Comparison of ENCODE assay signal across 1 cellular context in the genomic region with DNA sequence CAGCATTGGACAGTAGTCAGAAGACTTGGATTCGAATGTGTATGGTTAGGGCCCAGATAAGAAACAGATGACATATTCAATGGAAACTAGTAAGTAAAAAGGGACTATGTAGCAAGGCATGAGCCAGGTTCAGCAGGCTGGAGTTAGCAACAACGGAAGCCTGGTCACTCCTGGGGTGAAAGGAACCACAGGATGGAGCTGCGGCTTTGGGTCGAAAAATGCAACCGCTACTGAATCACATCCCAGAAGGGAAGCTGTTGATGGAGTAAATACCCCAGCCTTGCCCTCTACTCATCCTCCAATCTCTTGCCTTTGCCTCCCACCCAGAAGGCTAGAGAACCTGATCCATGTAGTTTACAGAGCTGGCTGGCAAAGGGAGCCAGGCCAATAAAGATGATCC.
TF ChIP-seq lines count a peak whose summit lies in the region.

No MANE protein-coding gene starts in this region.

TF ChIP-seq in GM23338, 12 proteins besides CTCF, POLR2A, EP300 and RAD21 (continued from another document):
- TF ChIP-seq ZNF462 (CRISPR knock-in tag; IDR thresholded peaks at IDR 0.05) (no peak), ZNF114 (CRISPR knock-in tag; IDR thresholded peaks at IDR 0.05) (no peak), STAT1 (IDR thresholded peaks at IDR 0.05; ENCODE audit: unreplicated experiment) (no peak), EZH2phosphoT487 (IDR thresholded peaks at IDR 0.05; ENCODE audit: unreplicated experiment) (no peak), POLR2AphosphoS5 (IDR thresholded peaks at IDR 0.05; ENCODE audit: low read depth) (no peak), CREB1 (CRISPR knock-in tag; IDR thresholded peaks at IDR 0.05; ENCODE audit: low read depth) (no peak)
- TF ChIP-seq, protein P1, sequence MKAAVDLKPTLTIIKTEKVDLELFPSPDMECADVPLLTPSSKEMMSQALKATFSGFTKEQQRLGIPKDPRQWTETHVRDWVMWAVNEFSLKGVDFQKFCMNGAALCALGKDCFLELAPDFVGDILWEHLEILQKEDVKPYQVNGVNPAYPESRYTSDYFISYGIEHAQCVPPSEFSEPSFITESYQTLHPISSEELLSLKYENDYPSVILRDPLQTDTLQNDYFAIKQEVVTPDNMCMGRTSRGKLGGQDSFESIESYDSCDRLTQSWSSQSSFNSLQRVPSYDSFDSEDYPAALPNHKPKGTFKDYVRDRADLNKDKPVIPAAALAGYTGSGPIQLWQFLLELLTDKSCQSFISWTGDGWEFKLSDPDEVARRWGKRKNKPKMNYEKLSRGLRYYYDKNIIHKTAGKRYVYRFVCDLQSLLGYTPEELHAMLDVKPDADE (IDR thresholded peaks at IDR 0.05) = no peak
